Comparison of ENCODE assay signal across 25 cellular contexts in the genomic region with DNA sequence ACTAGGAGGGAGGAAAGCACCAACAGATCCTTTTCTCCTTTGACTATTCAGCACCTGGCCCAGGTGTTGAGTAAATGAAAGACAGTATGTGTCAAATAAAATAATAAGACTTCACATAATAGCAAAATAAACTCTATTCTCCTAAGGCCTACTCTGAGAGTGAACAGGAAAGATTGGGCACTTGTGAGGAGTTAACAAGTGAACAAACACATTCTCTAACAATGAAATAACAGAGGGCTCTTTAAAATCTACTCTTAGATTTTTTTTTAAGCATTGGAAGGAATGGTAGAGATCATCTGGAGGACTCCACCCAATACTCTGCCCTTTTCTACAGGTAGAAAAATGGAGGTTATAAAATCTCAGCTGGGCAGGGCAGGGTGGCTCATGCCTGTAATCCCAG. TPM values are rescaled to one million over a fixed set of nuclear protein-coding genes. Genes with fewer than 3 reads are reported as not detected.
A peak's percentile ranks its signal among the peaks of the same experiment; 100 is the strongest.
DNase-seq lines count a peak whose midpoint lies in the region; ATAC-seq and TF ChIP-seq lines count a peak whose summit lies in the region.
"Had no signal": no experiment of that assay in that cellular context is flagged by ENCODE, and none has a peak within 500 bp of the region (broad histone marks: within the 10 kb centered on the region; RNA-seq: fewer than 3 reads in every experiment).

No MANE protein-coding gene starts in this region.

- H3K79me2 ChIP-seq in trophoblast cell (ENCODE audit: control insufficient read depth, insufficient read depth, low read length, poor library complexity) = peaks cover 2% of the 10 kb centered on the region

- H3K27ac ChIP-seq in HUES6 (ENCODE audit: low read depth, low read length) (peak overlapping the region; percentile 14; the same call in 1 of the 2 replicates), lower lobe of right lung (no peak overlapping the region), trophoblast cell (ENCODE audit: low read depth, low read length) (no peak overlapping the region), stomach (no peak overlapping the region), ovary (no peak overlapping the region)
- H3K27ac ChIP-seq: SJSA1 had no signal

- H3K27ac Mint-ChIP-seq in CD14-positive monocyte = peak overlapping the region in 6 of 7 donors; percentile 21 to 91 (median 74)
- H3K27ac Mint-ChIP-seq: CD4-positive, alpha-beta memory T cell had no signal

- H3K27me3 Mint-ChIP-seq in CD14-positive monocyte (ENCODE audit: low read depth in 3 of 3) = peaks cover 0 to 1% (median 0%) of the 10 kb centered on the region in 3 donors

- H3K4me1 Mint-ChIP-seq in CD14-positive monocyte = peaks cover 38% of the 10 kb centered on the region
- H3K4me1 Mint-ChIP-seq: CD4-positive, alpha-beta memory T cell had no signal

- H3K4ac ChIP-seq in trophoblast cell (ENCODE audit: low read depth, low read length) = no peak overlapping the region

- H4K12ac ChIP-seq in trophoblast cell (ENCODE audit: low read depth, low read length) = no peak overlapping the region

- H3K14ac ChIP-seq in trophoblast cell (ENCODE audit: low read length) = no peak overlapping the region

- H3K4me3 ChIP-seq in HUES6 (ENCODE audit: low read depth, low read length) (no peak overlapping the region), lower lobe of right lung (no peak overlapping the region), trophoblast cell (ENCODE audit: low read depth, low read length) (no peak overlapping the region), stomach (no peak overlapping the region), ovary (no peak overlapping the region)
- H3K4me3 ChIP-seq: BLaER1 treated with 17β-estradiol and CSF1 and Interleukin-3, amounts not matched to agents 10 nM and 100 nM; GM12878; SJSA1 had no signal

- H3K4me2 ChIP-seq in trophoblast cell (ENCODE audit: low read length) = no peak overlapping the region

- TF ChIP-seq POLR2A in stomach (IDR thresholded peaks at IDR 0.05) = no peak
- TF ChIP-seq POLR2A in ovary (IDR thresholded peaks at IDR 0.05) = no peak

- no peaks in the 10 kb centered on the region for H3K27me3 ChIP-seq in HUES6 (ENCODE audit: control insufficient read depth, insufficient read depth, low read length)
- no peaks in the 10 kb centered on the region for H3K27me3 ChIP-seq in lower lobe of right lung (ENCODE audit: low read depth)
- H3K27me3 ChIP-seq in trophoblast cell (ENCODE audit: insufficient read depth, low read length) = no peaks in the 10 kb centered on the region
- H3K27me3 ChIP-seq in stomach = no peaks in the 10 kb centered on the region
- H3K27me3 ChIP-seq in ovary = no peaks in the 10 kb centered on the region
- H3K27me3 ChIP-seq: BLaER1 treated with 17β-estradiol and CSF1 and Interleukin-3, amounts not matched to agents 10 nM and 100 nM; SJSA1 had no signal

- H4K8ac ChIP-seq in trophoblast cell (ENCODE audit: low read depth, low read length) = no peak overlapping the region

- H2BK12ac ChIP-seq in trophoblast cell (ENCODE audit: low read length) = peak overlapping the region; percentile 73

- H3K18ac ChIP-seq in trophoblast cell (ENCODE audit: low read length) = no peak overlapping the region

- no peak for TF ChIP-seq EP300 in stomach (IDR thresholded peaks at IDR 0.05)
- no peak for TF ChIP-seq EP300 in ovary (IDR thresholded peaks at IDR 0.05)

- peaks cover 0 to 2% (median 0%) of the 10 kb centered on the region in 7 donors for H3K9me3 Mint-ChIP-seq in CD14-positive monocyte
- H3K9me3 Mint-ChIP-seq: CD4-positive, alpha-beta memory T cell had no signal

- TF ChIP-seq CTCF in CD14-positive monocyte (IDR thresholded peaks at IDR 0.05) (no peak), lower lobe of right lung (IDR thresholded peaks at IDR 0.05) (no peak), stomach (IDR thresholded peaks at IDR 0.05) (no peak), ovary (IDR thresholded peaks at IDR 0.05) (no peak)

- H2AFZ ChIP-seq in trophoblast cell (ENCODE audit: insufficient read depth, low read length, poor library complexity) = no peak overlapping the region

- no peak overlapping the region for H3K23ac ChIP-seq in trophoblast cell (ENCODE audit: low read length)

- peak; percentile 47 to 65 for ATAC-seq in lower lobe of right lung
- no peak for ATAC-seq in HG02981 (IDR thresholded peaks at IDR 0.05; ENCODE audit: unreplicated experiment)
- no peak for ATAC-seq in GM21381 (IDR thresholded peaks at IDR 0.05; ENCODE audit: unreplicated experiment)

- peaks cover 17% of the 10 kb centered on the region for H3K79me1 ChIP-seq in trophoblast cell (ENCODE audit: low read length)

- no peak overlapping the region for H2AK5ac ChIP-seq in trophoblast cell (ENCODE audit: low read length)

- H3K9me3 ChIP-seq in HUES6 (ENCODE audit: control insufficient read depth, insufficient read depth, low read depth, low read length) (no peaks in the 10 kb centered on the region), lower lobe of right lung (no peaks in the 10 kb centered on the region), trophoblast cell (ENCODE audit: insufficient read depth, low read depth, low read length) (no peaks in the 10 kb centered on the region), stomach (no peaks in the 10 kb centered on the region), ovary (no peaks in the 10 kb centered on the region)
- H3K9me3 ChIP-seq: BLaER1 treated with 17β-estradiol and CSF1 and Interleukin-3, amounts not matched to agents 10 nM and 100 nM; SJSA1 had no signal

- DNase-seq in CD14-positive monocyte (ENCODE audit: low spot score) (no peak), lower lobe of right lung (no peak), trophoblast cell (no peak), stomach (no peak), ovary (no peak)
- DNase-seq: CD4-positive, alpha-beta memory T cell; COR-L47; DMS79; EL; GDM1; H7; KBM-7; MV-4-11; NCI-H1105; NCI-H2029; NCI-H446 treated with DMSO at 0.1 percent for 48 hours; NCI-H526 treated with DMSO at 0.1 percent for 48 hours; Right ventricle myocardium superior; RPMI8226 had no signal

- H3K36me3 ChIP-seq in HUES6 (ENCODE audit: control insufficient read depth, insufficient read depth, low read length) (no peaks in the 10 kb centered on the region), lower lobe of right lung (no peaks in the 10 kb centered on the region), trophoblast cell (ENCODE audit: control insufficient read depth in 1 of 2, insufficient read depth in 2 of 2, low read length in 2 of 2) (no peaks in the 10 kb centered on the region), stomach (no peaks in the 10 kb centered on the region), ovary (no peaks in the 10 kb centered on the region)
- H3K36me3 ChIP-seq: BLaER1 treated with 17β-estradiol and CSF1 and Interleukin-3, amounts not matched to agents 10 nM and 100 nM; SJSA1 had no signal

- H3K9ac ChIP-seq in HUES6 (ENCODE audit: low read length) = no peak overlapping the region
- no peak overlapping the region for H3K9ac ChIP-seq in trophoblast cell (ENCODE audit: low read length)

- no peak overlapping the region for H4K91ac ChIP-seq in trophoblast cell (ENCODE audit: low read depth, low read length)

- intact Hi-C loops in CD14-positive monocyte (cut with micrococcal nuclease) (loop anchor here in 1 of 2 donors (5.0 kb wide), 1 partner anchor 41 kb away; the partner anchor contains the start of gene NOCT), lower lobe of right lung (cut with DNase I) (no loop called here), stomach (cut with DNase I; ENCODE audit: low total_unique reads) (no loop called here), ovary (cut with DNase I) (no loop called here)

- H2BK120ac ChIP-seq in trophoblast cell (ENCODE audit: insufficient read depth, low read length, poor library complexity) = no peak overlapping the region

- H3K4me1 ChIP-seq in HUES6 (ENCODE audit: control insufficient read depth, insufficient read depth, low read length) (peaks cover 46% of the 10 kb centered on the region), lower lobe of right lung (peaks cover 28% of the 10 kb centered on the region), trophoblast cell (ENCODE audit: control insufficient read depth in 1 of 2, insufficient read depth in 2 of 2, low read length in 2 of 2) (peaks cover 16 to 24% of the 10 kb centered on the region in 2 experiments), stomach (no peaks in the 10 kb centered on the region), ovary (ENCODE audit: insufficient read depth) (no peaks in the 10 kb centered on the region)
- H3K4me1 ChIP-seq: SJSA1 had no signal

- H2BK5ac ChIP-seq in trophoblast cell (ENCODE audit: low read depth, low read length, poor library complexity) = no peak overlapping the region

- no peaks in the 10 kb centered on the region for H3K36me3 Mint-ChIP-seq in CD14-positive monocyte
- H3K36me3 Mint-ChIP-seq: CD4-positive, alpha-beta memory T cell had no signal

- no peak overlapping the region for H3K4me3 Mint-ChIP-seq in CD14-positive monocyte
- H3K4me3 Mint-ChIP-seq: CD4-positive, alpha-beta memory T cell had no signal

RNA-seq across cellular contexts. Expression of gene NOCT, which starts 39.1 kb away (rescaled TPM):
- polyA plus RNA-seq in CD14-positive monocyte (under 1 TPM; 0.54 to 0.89 TPM), stomach (1 to 10 TPM in 1 of 3 donors, under 1 TPM in 2; 0.38 to 1.1 (median 0.76) TPM), ovary (1 to 10 TPM in 1 of 2 donors, under 1 TPM in 1; 0.54 to 2.5 TPM)
- total RNA-seq in lower lobe of right lung (2.8 TPM), stomach (1 to 10 TPM in 2 of 5 donors, under 1 TPM in 1, not detected in 2; 0.58 to 4.4 (median 2.2) TPM), ovary (1 to 10 TPM in 6 of 7 donors, under 1 TPM in 1; 0.97 to 5.9 (median 1.8) TPM)
- 26.0 and 26.1 TPM in 2 replicates for polyA plus RNA-seq in trophoblast cell (2013)

Comparison
In these comparisons a context has a peak if more than half of its experiments do, and no peak if none do; other contexts are left out.
1. ATAC-seq: peak in lower lobe of right lung (2 of 2); none in HG02981 (single experiment) and GM21381 (single experiment).